Comparison of ENCODE assay signal across 4 cellular contexts in genomic region chr1:27285791-27286190, GRCh38. TPM values are rescaled to one million over a fixed set of nuclear protein-coding genes. Genes with fewer than 3 reads are reported as not detected.
"Had no signal": no experiment of that assay in that cellular context is flagged by ENCODE, and none has a peak within 500 bp of the region (broad histone marks: within the 10 kb centered on the region; RNA-seq: fewer than 3 reads in every experiment).

No MANE protein-coding gene starts in this region.

RNA-seq across cellular contexts. Expression of gene SYTL1, which starts 56.0 kb away (rescaled TPM):
- total RNA-seq: dermis blood vessel endothelial cell, endothelial cell of umbilical vein, frontal cortex, lung microvascular endothelial cell had no signal
